Comparison of ENCODE assay signal across 1 cellular context in genomic region chr1:115771847-115772457, GRCh38.
TF ChIP-seq lines count a peak whose summit lies in the region.

No MANE protein-coding gene starts in this region.

TF ChIP-seq in K562, 482 proteins besides CTCF, POLR2A, EP300 and RAD21 (continued from another document):
- TF ChIP-seq HDAC8 (tag; IDR thresholded peaks at IDR 0.05) (no peak), XRCC5 (IDR thresholded peaks at IDR 0.05; ENCODE audit: low read depth, low read length) (peak; percentile 21; the same call in 1 of the 2 replicates), SREBF1 (IDR thresholded peaks at IDR 0.05; ENCODE audit: borderline replicate concordance, low read depth, low read length) (no peak), ZNF561 (CRISPR knock-in tag; conservative IDR thresholded peaks at IDR 0.05) (no peak), JUND (IDR thresholded peaks at IDR 0.05; ENCODE audit: borderline replicate concordance, low read depth, low read length) (peak; percentile 6; the same call in 1 of the 2 replicates), JUND (tag; IDR thresholded peaks at IDR 0.05; ENCODE audit: borderline replicate concordance, low read depth, low read length) (no peak), PHB (CRISPR knock-in tag; IDR thresholded peaks at IDR 0.05) (no peak), RB1 (IDR thresholded peaks at IDR 0.05; ENCODE audit: low read depth) (peak; percentile 24; the same call in 1 of the 2 replicates), NFATC3 (IDR thresholded peaks at IDR 0.05) (no peak), THRA (IDR thresholded peaks at IDR 0.05) (no peak), KLF16 (IDR thresholded peaks at IDR 0.05) (peak; percentile 38; the same call in 1 of the 2 replicates), DLX4 (CRISPR knock-in tag; IDR thresholded peaks at IDR 0.05) (no peak), ZZZ3 (IDR thresholded peaks at IDR 0.05) (no peak), CEBPZ (IDR thresholded peaks at IDR 0.05; ENCODE audit: borderline replicate concordance, low read depth, low read length) (no peak), HLTF (IDR thresholded peaks at IDR 0.05) (no peak), ZFX (CRISPR knock-in tag; IDR thresholded peaks at IDR 0.05) (no peak), HES1 (IDR thresholded peaks at IDR 0.05; ENCODE audit: low read depth) (no peak), USF2 (CRISPR knock-in tag; IDR thresholded peaks at IDR 0.05) (no peak), NUFIP1 (IDR thresholded peaks at IDR 0.05; ENCODE audit: partially characterized antibody) (no peak), ZNF121 (CRISPR knock-in tag; conservative IDR thresholded peaks at IDR 0.05) (no peak), ZNF764 (CRISPR knock-in tag; IDR thresholded peaks at IDR 0.05; ENCODE audit: low read depth) (no peak), POLR2H (tag; IDR thresholded peaks at IDR 0.05; ENCODE audit: low read depth) (no peak), ZNF134 (CRISPR knock-in tag; conservative IDR thresholded peaks at IDR 0.05) (no peak), ETV1 (tag; conservative IDR thresholded peaks at IDR 0.05; ENCODE audit: low read depth) (no peak), ZNF280A (IDR thresholded peaks at IDR 0.05; ENCODE audit: low read depth, partially characterized antibody) (no peak), RHOXF2B (CRISPR knock-in tag; conservative IDR thresholded peaks at IDR 0.05) (no peak), ARID3A (IDR thresholded peaks at IDR 0.05; ENCODE audit: borderline replicate concordance, low read depth, low read length) (no peak), HDAC3 (IDR thresholded peaks at IDR 0.05; ENCODE audit: borderline replicate concordance, partially characterized antibody) (no peak), IRF9 (tag; IDR thresholded peaks at IDR 0.05) (no peak)
